23 cellular contexts compared by ENCODE assay signal in the genomic region with DNA sequence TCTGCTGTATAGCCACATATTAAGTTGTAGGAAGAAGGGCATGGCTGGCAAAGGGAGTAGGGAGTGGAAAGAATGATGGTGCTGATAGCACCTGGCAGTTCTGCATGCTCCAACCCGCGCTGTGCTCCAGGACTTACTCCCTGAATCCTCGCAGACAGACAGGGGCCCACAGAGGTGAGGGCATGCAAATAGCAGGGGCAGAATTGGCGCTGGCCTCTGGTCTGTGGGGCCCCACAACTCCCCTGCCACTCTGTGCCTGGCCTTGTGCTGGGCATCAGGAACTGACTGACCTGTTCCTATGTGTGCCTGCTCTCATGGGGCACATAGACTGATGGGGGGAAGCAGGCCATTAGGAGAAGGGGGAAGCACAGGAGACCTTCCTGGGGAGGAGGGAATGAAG. TPM values are rescaled to one million over a fixed set of nuclear protein-coding genes. Genes with fewer than 3 reads are reported as not detected.
DNase-seq lines count a peak whose midpoint lies in the region; ATAC-seq and TF ChIP-seq lines count a peak whose summit lies in the region.
"Had no signal": no experiment of that assay in that cellular context is flagged by ENCODE, and none has a peak within 500 bp of the region (broad histone marks: within the 10 kb centered on the region; RNA-seq: fewer than 3 reads in every experiment).

No MANE protein-coding gene starts in this region.

- DNase-seq in right cardiac atrium (peak in 2 of 3 donors; percentile 31 to 35), left ventricle myocardium superior (no peak), lower lobe of right lung (peak; percentile 22), posterior vena cava (ENCODE audit: low spot score) (peak; percentile 37), cortex of kidney (lab: John Stamatoyannopoulos, UW) (no peak), ecto neural progenitor cell (ENCODE audit: low spot score) (no peak)
- DNase-seq: ACHN, BE2C, Calu3, DMS79 treated with DMSO at 0.1 percent for 48 hours, GF-D8, MM.1S, NCI-H1417, NCI-H1694, NCI-H2029 treated with DMSO at 0.1 percent for 48 hours, NCI-H69, RPMI8226, SHP77 had no signal

- peaks cover 2% of the 10 kb centered on the region for H3K4me1 ChIP-seq in right cardiac atrium (ENCODE audit: control insufficient read depth, insufficient read depth, low read length)
- peaks cover 8% of the 10 kb centered on the region for H3K4me1 ChIP-seq in lower lobe of right lung
- H3K4me1 ChIP-seq: BE2C had no signal

- WGBS in right cardiac atrium, result 97% methylated on average over 4 of the region's 4 CpGs

- intact Hi-C loops in right cardiac atrium (cut with DNase I), result no loop called here
- intact Hi-C loops in left ventricle myocardium superior (cut with micrococcal nuclease), result no loop called here
- intact Hi-C loops in lower lobe of right lung (cut with DNase I), result no loop called here
- intact Hi-C loops in posterior vena cava (cut with DNase I), result no loop called here

- H3K36me3 ChIP-seq in lower lobe of right lung, result peaks cover 16% of the 10 kb centered on the region
- H3K36me3 ChIP-seq: BE2C had no signal

- H3K4me3 ChIP-seq in right cardiac atrium (ENCODE audit: low read length) (no peak overlapping the region), lower lobe of right lung (no peak overlapping the region)

- H3K27ac ChIP-seq in right cardiac atrium (ENCODE audit: low read length), result no peak overlapping the region
- no peak overlapping the region for H3K27ac ChIP-seq in lower lobe of right lung
- H3K27ac ChIP-seq: 22Rv1, HL-60, KMS-11 had no signal

- ATAC-seq in right cardiac atrium (no peak), left ventricle myocardium superior (no peak), lower lobe of right lung (no peak), GM19351 (IDR thresholded peaks at IDR 0.05; ENCODE audit: unreplicated experiment) (no peak)

- H3K9me3 ChIP-seq in right cardiac atrium (ENCODE audit: control insufficient read depth, low read length) (no peaks in the 10 kb centered on the region), lower lobe of right lung (no peaks in the 10 kb centered on the region)
- H3K9me3 ChIP-seq: BE2C had no signal

- H3K27me3 ChIP-seq in right cardiac atrium (ENCODE audit: control insufficient read depth, insufficient read depth), result no peaks in the 10 kb centered on the region
- H3K27me3 ChIP-seq in lower lobe of right lung (ENCODE audit: low read depth), result no peaks in the 10 kb centered on the region
- H3K27me3 ChIP-seq: BE2C had no signal

- TF ChIP-seq CTCF in lower lobe of right lung (IDR thresholded peaks at IDR 0.05), result no peak

RNA-seq across cellular contexts. Expression of gene HDAC11, which starts 20.9 kb away (rescaled TPM):
- total RNA-seq in right cardiac atrium (10 to 100 TPM; 35.2 to 43.2 (median 40.0) TPM), left ventricle myocardium superior (39.8 TPM), lower lobe of right lung (18.2 TPM), posterior vena cava (10 to 100 TPM; 12.9 to 15.3 TPM)
- 51.3 TPM for polyA plus RNA-seq in right cardiac atrium

RNA-seq across cellular contexts. Expression of gene FBLN2, which starts 47.9 kb away (rescaled TPM):
- 100 to 1,000 TPM; 165 to 323 (median 258) TPM for total RNA-seq in right cardiac atrium
- polyA plus RNA-seq in right cardiac atrium, result 124 TPM
- total RNA-seq in left ventricle myocardium superior, result 53.8 TPM
- 40.8 TPM for total RNA-seq in lower lobe of right lung
- 100 to 1,000 TPM; 283 to 585 TPM for total RNA-seq in posterior vena cava
- total RNA-seq: Calu3, NCI-H460 had no signal

Comparison
In these comparisons a context has a peak if more than half of its experiments do, and no peak if none do; other contexts are left out.
1. DNase-seq: peak in right cardiac atrium (2 of 3), lower lobe of right lung (single experiment) and posterior vena cava (single experiment); none in left ventricle myocardium superior (single experiment), cortex of kidney (single experiment) and ecto neural progenitor cell (single experiment).